In genomic region chr6:60338328-60339067, GRCh38 we compare ENCODE assay signal across 8 cellular contexts.
DNase-seq lines count a peak whose midpoint lies in the region; TF ChIP-seq lines count a peak whose summit lies in the region.
"Not testable (repeated sequence)": the region's sequence is repeated elsewhere in the genome, so short reads cannot be mapped to it uniquely, and the experiment has no call there.

No MANE protein-coding gene starts in this region.

- POLR2A ChIA-PET in Caco-2 (lab: Charles Lee) = not testable (repeated sequence)

- H3K4me3 Mint-ChIP-seq in Caco-2 (ENCODE audit: unreplicated experiment); endothelial cell (ENCODE audit: unreplicated experiment); progenitor cell of endocrine pancreas (ENCODE audit: low read depth): not testable (repeated sequence)

- not testable (repeated sequence) for H2AFZ ChIP-seq in Karpas-422 (ENCODE audit: low read length)

- H3K4me1 ChIP-seq in Caco-2; Karpas-422 (ENCODE audit: low read length): not testable (repeated sequence)

- H3K9ac ChIP-seq in Karpas-422 (ENCODE audit: low read length) = not testable (repeated sequence)

- H3K9me3 Mint-ChIP-seq in Caco-2 (ENCODE audit: unreplicated experiment); endothelial cell (ENCODE audit: unreplicated experiment); progenitor cell of endocrine pancreas (ENCODE audit: low read depth): not testable (repeated sequence)

- CTCF ChIA-PET in Caco-2 (lab: Charles Lee) = not testable (repeated sequence)

- not testable (repeated sequence) for H3K79me2 ChIP-seq in Karpas-422 (ENCODE audit: low read length)

- not testable (repeated sequence) for H3K27ac Mint-ChIP-seq in Caco-2 (ENCODE audit: unreplicated experiment); endothelial cell (ENCODE audit: unreplicated experiment)
- peak overlapping the region; percentile 66 for H3K27ac Mint-ChIP-seq in progenitor cell of endocrine pancreas

- intact Hi-C loops in Caco-2 (cut with micrococcal nuclease; ENCODE audit: unreplicated experiment) = not testable (repeated sequence)

- not testable (repeated sequence) for H3K27me3 Mint-ChIP-seq in Caco-2 (ENCODE audit: insufficient read depth, unreplicated experiment); endothelial cell (ENCODE audit: unreplicated experiment); progenitor cell of endocrine pancreas

- H3K9me3 ChIP-seq in Caco-2; Karpas-422 (ENCODE audit: low read length): not testable (repeated sequence)

- not testable (repeated sequence) for H4K20me1 ChIP-seq in Karpas-422 (ENCODE audit: insufficient read depth, low read depth, low read length)

- peak in 1 of 2 experiments; percentile 4 for DNase-seq in Caco-2
- DNase-seq in H7 = peak; percentile 2
- DNase-seq in Karpas-422 = peak; percentile 58
- DNase-seq in NCI-H82 (lab: John Stamatoyannopoulos, UW) = peak; percentile 3
- peak; percentile 55 for DNase-seq in SK-MEL-5 (ENCODE audit: low read depth, low spot score)
- DNase-seq in endothelial cell (ENCODE audit: low spot score); progenitor cell of endocrine pancreas (ENCODE audit: low spot score, unreplicated experiment): not testable (repeated sequence)
- peak; percentile 51 for DNase-seq in islet precursor cell

- in situ Hi-C loops in SK-MEL-5 (cut with HindIII; ENCODE audit: low pct_unique_long_range_greater_than_20kb, low sequenced_read_pairs) = not testable (repeated sequence)

- TF ChIP-seq CTCF in Caco-2 (IDR thresholded peaks at IDR 0.05; ENCODE audit: insufficient read depth in 1 of 2, low read depth in 1 of 2, low read length in 1 of 2, severe bottlenecking in 1 of 2, unreplicated experiment in 1 of 2) = peak; percentile 5 to 24
- TF ChIP-seq CTCF in endothelial cell (IDR thresholded peaks at IDR 0.05; ENCODE audit: unreplicated experiment) = peak; percentile 13
- TF ChIP-seq CTCF in progenitor cell of endocrine pancreas (IDR thresholded peaks at IDR 0.05; ENCODE audit: unreplicated experiment) = peak; percentile 43

- not testable (repeated sequence) for H3K4me1 Mint-ChIP-seq in Caco-2 (ENCODE audit: low read depth, unreplicated experiment); endothelial cell (ENCODE audit: unreplicated experiment); progenitor cell of endocrine pancreas (ENCODE audit: low read depth)

- not testable (repeated sequence) for H3K9me2 ChIP-seq in Karpas-422 (replicated peaks; ENCODE audit: insufficient read depth, low read length)

- H3K4me2 ChIP-seq in Karpas-422 (ENCODE audit: low read depth, low read length, poor library complexity, severe bottlenecking) = not testable (repeated sequence)

- H3K4me3 ChIP-seq in Caco-2 (ENCODE audit: low read depth, low read length); H7 (ENCODE audit: insufficient read depth, low read depth, low read length); Karpas-422 (ENCODE audit: low read length): not testable (repeated sequence)

- not testable (repeated sequence) for H3K36me3 Mint-ChIP-seq in Caco-2 (ENCODE audit: insufficient read depth, unreplicated experiment); endothelial cell (ENCODE audit: low read depth, unreplicated experiment); progenitor cell of endocrine pancreas (ENCODE audit: insufficient read depth)

- H3K36me3 ChIP-seq in Caco-2 (ENCODE audit: control insufficient read depth, insufficient read depth, low read length); H7 (replicated peaks; ENCODE audit: control insufficient read depth, insufficient read depth, low read length); Karpas-422 (ENCODE audit: insufficient read depth, low read length): not testable (repeated sequence)

- not testable (repeated sequence) for H3K27ac ChIP-seq in Karpas-422 (ENCODE audit: low read length)

- not testable (repeated sequence) for H3K27me3 ChIP-seq in Caco-2 (replicated peaks; ENCODE audit: control insufficient read depth, insufficient read depth, low read length); H7 (ENCODE audit: control insufficient read depth, insufficient read depth, low read length); Karpas-422 (ENCODE audit: low read length)

- BruUV-seq in Caco-2 (replicated peaks; lab: Mats Ljungman, UMichigan) = not testable (repeated sequence)
